8 cellular contexts compared by ENCODE assay signal in genomic region chr15:63509933-63510547, GRCh38. TPM values are rescaled to one million over a fixed set of nuclear protein-coding genes. Genes with fewer than 3 reads are reported as not detected.
DNase-seq lines count a peak whose midpoint lies in the region; ATAC-seq and TF ChIP-seq lines count a peak whose summit lies in the region.

No MANE protein-coding gene starts in this region.

- H3K27ac ChIP-seq in A673 (ENCODE audit: low read depth, low read length, poor library complexity, severe bottlenecking) (peak overlapping the region; percentile 2), adrenal gland (peak overlapping the region in 3 of 5 donors; percentile 38 to 57 (median 45))

- no peaks in the 10 kb centered on the region for H3K36me3 ChIP-seq in A673 (ENCODE audit: insufficient read depth, low read length, poor library complexity, severe bottlenecking)
- no peaks in the 10 kb centered on the region for H3K36me3 ChIP-seq in adrenal gland (replicated peaks in 1 of 2)
- H3K36me3 ChIP-seq in kidney epithelial cell (ENCODE audit: control insufficient read depth, insufficient read depth, low read length), result no peaks in the 10 kb centered on the region

- 23 to 38% (median 31%) methylated on average over 4 of the region's 4 CpGs for WGBS in adrenal gland, 4 donors

- TF ChIP-seq CTCF in A673 (conservative IDR thresholded peaks at IDR 0.05; ENCODE audit: low read depth, low read length) (no peak), HFF-Myc (IDR thresholded peaks at IDR 0.05; ENCODE audit: low read depth, low read length, missing control alignments) (no peak), adrenal gland (IDR thresholded peaks at IDR 0.05) (no peak), kidney epithelial cell (IDR thresholded peaks at IDR 0.05; ENCODE audit: insufficient read depth, low read length, poor library complexity, severe bottlenecking) (no peak)

- H3K27me3 ChIP-seq in A673 (replicated peaks; ENCODE audit: insufficient read depth, low read depth, low read length, poor library complexity) (no peaks in the 10 kb centered on the region), adrenal gland (no peaks in the 10 kb centered on the region), kidney epithelial cell (ENCODE audit: control insufficient read depth, insufficient read depth, low read length) (no peaks in the 10 kb centered on the region)

- no peak for TF ChIP-seq POLR2A in adrenal gland (IDR thresholded peaks at IDR 0.05)

- intact Hi-C loops in A673 (cut with micrococcal nuclease; ENCODE audit: unreplicated experiment) (loop anchor here (10.0 kb wide), 1 partner anchor 225 kb away; no protein-coding TSS in a partner anchor), adrenal gland (cut with DNase I) (loop anchor here in 1 of 2 donors (10.0 kb wide), 1 partner anchor 45 kb away; no protein-coding TSS in a partner anchor)

- H3K9me3 ChIP-seq in A673 (ENCODE audit: low read depth, low read length, poor library complexity, severe bottlenecking) (no peaks in the 10 kb centered on the region), adrenal gland (replicated peaks in 1 of 3) (no peaks in the 10 kb centered on the region)

- ATAC-seq in GM21526 (IDR thresholded peaks at IDR 0.05; ENCODE audit: low FRiP score, unreplicated experiment) (no peak), HG02885 (IDR thresholded peaks at IDR 0.05; ENCODE audit: poor library complexity, unreplicated experiment) (no peak)

- DNase-seq in A673 (ENCODE audit: low spot score) (peak; percentile 74), HFF-Myc (ENCODE audit: extremely low read depth, low read depth) (no peak), adrenal gland (no peak), kidney epithelial cell (ENCODE audit: low read depth) (peak; percentile 59), NCI-H524 treated with DMSO at 0.1 percent for 48 hours (lab: John Stamatoyannopoulos, UW) (no peak), NCI-H187 treated with DMSO at 0.1 percent for 48 hours (lab: John Stamatoyannopoulos, UW) (no peak)

- BruUV-seq in A673 (replicated peaks; lab: Mats Ljungman, UMichigan), result no TSS peak

- H3K4me3 ChIP-seq in A673 (ENCODE audit: low read depth, low read length, poor library complexity, severe bottlenecking), result peak overlapping the region; percentile 2
- peak overlapping the region; percentile 0; the same call in 1 of the 2 replicates for H3K4me3 ChIP-seq in HFF-Myc (replicated peaks; ENCODE audit: low read depth, low read length)
- H3K4me3 ChIP-seq in adrenal gland, result no peak overlapping the region
- no peak overlapping the region for H3K4me3 ChIP-seq in kidney epithelial cell (ENCODE audit: low read depth, low read length)

- POLR2A ChIA-PET in A673 (lab: Charles Lee; ENCODE audit: low non-redundant PET), result interaction anchor here (0.7 kb wide), 1 partner anchor 10 kb away, joined by 3 read pairs; no protein-coding TSS in a partner anchor

- CTCF ChIA-PET in A673 (lab: Charles Lee), result interaction anchor here (0.6 kb wide), 1 partner anchor 23 kb away, joined by 3 read pairs; no protein-coding TSS in a partner anchor

- peaks cover 72% of the 10 kb centered on the region for H3K4me1 ChIP-seq in A673 (ENCODE audit: insufficient read depth, low read length, poor library complexity, severe bottlenecking)
- peaks cover 26 to 66% of the 10 kb centered on the region in 2 donors for H3K4me1 ChIP-seq in adrenal gland (replicated peaks in 1 of 2)

RNA-seq across cellular contexts. Expression of gene USP3, which starts 5.6 kb away (rescaled TPM):
- total RNA-seq in A673 (2021), result 65.3 and 76.7 TPM in 2 replicates
- total RNA-seq in adrenal gland, result 10 to 100 TPM; 26.4 to 49.2 (median 40.0) TPM
- 10 to 100 TPM; 23.0 to 30.5 (median 29.9) TPM for polyA plus RNA-seq in adrenal gland
- 38.9 and 46.3 TPM in 2 replicates for total RNA-seq in kidney epithelial cell

Comparison
In these comparisons a context has a peak if more than half of its experiments do, and no peak if none do; other contexts are left out.
1. DNase-seq: peak in A673 (single experiment) and kidney epithelial cell (single experiment); none in HFF-Myc (single experiment), adrenal gland (0 of 7), NCI-H524 treated with DMSO at 0.1 percent for 48 hours (single experiment) and NCI-H187 treated with DMSO at 0.1 percent for 48 hours (single experiment).
2. H3K4me3 ChIP-seq: peak in A673 (single experiment) and HFF-Myc (single experiment); none in adrenal gland (0 of 4) and kidney epithelial cell (single experiment).